Comparison of ENCODE assay signal across 8 cellular contexts in the genomic region with DNA sequence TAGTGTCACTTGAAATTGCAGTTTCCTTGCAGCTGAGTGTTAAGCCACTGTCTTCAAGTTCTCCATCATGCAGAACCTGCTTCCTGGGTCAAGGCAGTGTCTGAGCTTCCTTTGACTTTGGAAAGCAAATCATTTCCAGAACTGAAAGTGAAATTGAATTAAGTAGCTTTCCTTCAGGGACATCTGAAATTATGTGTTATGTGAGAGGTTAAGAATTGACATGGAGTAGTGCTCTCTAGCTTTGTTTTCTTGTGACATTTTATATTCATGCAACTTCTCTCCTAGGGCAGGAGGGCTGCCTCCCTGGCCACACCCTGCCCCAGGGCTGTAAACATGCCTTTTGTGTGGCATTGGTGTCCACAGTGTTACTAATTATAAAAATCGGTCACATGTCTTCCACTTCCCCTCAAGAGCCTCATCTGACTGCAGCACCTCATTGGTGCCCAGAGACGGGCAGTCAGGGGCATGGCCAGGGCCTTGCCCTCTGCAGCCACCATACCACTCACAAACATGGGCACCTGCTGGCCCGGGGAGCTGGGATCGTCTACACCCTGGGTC.
A peak's percentile ranks its signal among the peaks of the same experiment; 100 is the strongest.
DNase-seq lines count a peak whose midpoint lies in the region; ATAC-seq and FAIRE-seq lines count a peak whose summit lies in the region.

No MANE protein-coding gene starts in this region.

- no peaks in the 10 kb centered on the region for H3K9me3 ChIP-seq in subcutaneous abdominal adipose tissue (ENCODE audit: control insufficient read depth in 5 of 5, low read length in 5 of 5)

- no peak for FAIRE-seq in RCC 7860 (lab: Jason Lieb, UNC)

- H3K4me1 ChIP-seq in subcutaneous abdominal adipose tissue (ENCODE audit: control insufficient read depth in 5 of 5, insufficient read depth in 5 of 5, low read length in 5 of 5): peaks cover 0 to 25% (median 14%) of the 10 kb centered on the region in 5 donors

- peaks cover 5 to 24% (median 21%) of the 10 kb centered on the region in 5 donors for H3K36me3 ChIP-seq in subcutaneous abdominal adipose tissue (ENCODE audit: control insufficient read depth in 5 of 5, insufficient read depth in 5 of 5, low read length in 5 of 5)

- peak overlapping the region in 4 of 5 donors; percentile 4 to 63 (median 27) for H3K9ac ChIP-seq in subcutaneous abdominal adipose tissue (ENCODE audit: low read length in 5 of 5)

- H3K4me3 ChIP-seq in subcutaneous abdominal adipose tissue (ENCODE audit: low read depth in 1 of 5, low read length in 5 of 5): peak overlapping the region; percentile 29 to 59 (median 39)

- peak; percentile 53 to 59 for ATAC-seq in activated CD4-positive, CD25-positive, alpha-beta regulatory T cell treated with anti-CD3 and anti-CD28 coated beads, Interleukin-2, amount 50 U/mL, for 24 hours
- peak; percentile 53 for ATAC-seq in HG02840 (IDR thresholded peaks at IDR 0.05; ENCODE audit: low FRiP score, unreplicated experiment)

- H3K27me3 ChIP-seq in subcutaneous abdominal adipose tissue (ENCODE audit: control insufficient read depth in 5 of 5, insufficient read depth in 4 of 5, low read length in 5 of 5): no peaks in the 10 kb centered on the region

- no peak for DNase-seq in activated CD4-positive, CD25-positive, alpha-beta regulatory T cell treated with anti-CD3 and anti-CD28 coated beads, Interleukin-2, amount 50 U/mL, for 72 hours
- peak; percentile 95 for DNase-seq in NCI-H69 (lab: John Stamatoyannopoulos, UW)
- DNase-seq in fibroblast of peridontal ligament (ENCODE audit: extremely low read depth): peak; percentile 28
- no peak for DNase-seq in RCC 7860 (ENCODE audit: low spot score)
- DNase-seq in activated CD4-positive, alpha-beta T cell treated with anti-CD3 and anti-CD28 coated beads for 48 hours: no peak

- H3K27ac ChIP-seq in subcutaneous abdominal adipose tissue (ENCODE audit: low read depth, low read length): peak overlapping the region; percentile 4

Comparison
In these comparisons a context has a peak if more than half of its experiments do, and no peak if none do; other contexts are left out.
1. DNase-seq: peak in NCI-H69 (single experiment) and fibroblast of peridontal ligament (single experiment); none in activated CD4-positive, CD25-positive, alpha-beta regulatory T cell treated with anti-CD3 and anti-CD28 coated beads, Interleukin-2, amount 50 U/mL, for 72 hours (single experiment), RCC 7860 (single experiment) and activated CD4-positive, alpha-beta T cell treated with anti-CD3 and anti-CD28 coated beads for 48 hours (single experiment).